ENCODE assay signal across 13 cellular contexts in genomic region chr1:230145505-230145899, GRCh38.
DNase-seq lines count a peak whose midpoint lies in the region; ATAC-seq, FAIRE-seq and TF ChIP-seq lines count a peak whose summit lies in the region.
"Had no signal": no experiment of that assay in that cellular context is flagged by ENCODE, and none has a peak within 500 bp of the region (broad histone marks: within the 10 kb centered on the region; RNA-seq: fewer than 3 reads in every experiment).

No MANE protein-coding gene starts in this region.

- no peak overlapping the region for H3K4me3 ChIP-seq in testis
- H3K4me3 ChIP-seq: vagina had no signal

- DNase-seq in activated gamma-delta T cell treated with Interleukin-2 at 50 U/mL for 16 hours (peak; percentile 29), activated gamma-delta T cell (lab: John Stamatoyannopoulos, UW) (no peak), NCI-H2171 treated with DMSO at 0.1 percent for 48 hours (lab: John Stamatoyannopoulos, UW) (peak; percentile 89), erythroblast (lab: John Stamatoyannopoulos, UW) (peak; percentile 87 to 89), testis (no peak), GM12892 (ENCODE audit: insufficient read length) (no peak), GM10248 (ENCODE audit: extremely low spot score) (no peak), foreskin keratinocyte (no peak)
- DNase-seq: activated CD4-positive, CD25-positive, alpha-beta regulatory T cell treated with anti-CD3 and anti-CD28 coated beads, Interleukin-2, amount 50 U/mL, for 72 hours; SHP77 treated with DMSO at 0.1 percent for 48 hours had no signal

- no peak for ATAC-seq in foreskin keratinocyte

- H3K4me1 ChIP-seq in testis (peaks cover 69% of the 10 kb centered on the region), foreskin keratinocyte (peaks cover 3% of the 10 kb centered on the region)

- no peak for FAIRE-seq in GM12892 (lab: Jason Lieb, UNC)
- FAIRE-seq: bronchial epithelial cell had no signal

- intact Hi-C loops in testis (cut with DNase I; ENCODE audit: low total_unique reads), result no loop called here

- WGBS in testis, 2 donors, result 39 to 46% methylated on average over 8 of the region's 8 CpGs

- H3K27ac ChIP-seq in testis (peak overlapping the region; percentile 49 to 57), foreskin keratinocyte (no peak overlapping the region)
- H3K27ac ChIP-seq: epithelial cell of prostate, vagina had no signal

- CTCF ChIA-PET in GM10248 (lab: Yijun Ruan, JAX), result interaction anchor here (1.0 to 1.3 kb wide), 3 partner anchors 9 to 20 kb away, joined by 3 read pairs; no protein-coding TSS in a partner anchor

- H3K27me3 ChIP-seq in testis (no peaks in the 10 kb centered on the region), foreskin keratinocyte (no peaks in the 10 kb centered on the region)
- H3K27me3 ChIP-seq: vagina had no signal

- no peaks in the 10 kb centered on the region for H3K36me3 ChIP-seq in testis (ENCODE audit: low read depth, missing control alignments)
- H3K36me3 ChIP-seq: vagina had no signal

- POLR2A ChIA-PET in GM10248 (lab: Yijun Ruan, JAX), result no interaction called here

- H3K9me3 ChIP-seq in testis, result no peaks in the 10 kb centered on the region
- H3K9me3 ChIP-seq: vagina had no signal

- TF ChIP-seq CTCF in testis (IDR thresholded peaks at IDR 0.05), result no peak
- TF ChIP-seq CTCF in GM10248 (IDR thresholded peaks at IDR 0.05; ENCODE audit: control extremely low read depth, extremely low read depth, low read depth, missing control alignments), result no peak
- no peak for TF ChIP-seq CTCF in foreskin keratinocyte (conservative IDR thresholded peaks at IDR 0.05)

- TF ChIP-seq POLR2A in erythroblast (IDR thresholded peaks at IDR 0.05; ENCODE audit: low read length) (no peak), testis (IDR thresholded peaks at IDR 0.05) (no peak), GM12892 (IDR thresholded peaks at IDR 0.05; ENCODE audit: low read depth, low read length) (no peak)

Comparison
In these comparisons a context has a peak if more than half of its experiments do, and no peak if none do; other contexts are left out.
1. DNase-seq: peak in activated gamma-delta T cell treated with Interleukin-2 at 50 U/mL for 16 hours (single experiment), NCI-H2171 treated with DMSO at 0.1 percent for 48 hours (single experiment) and erythroblast (2 of 2); none in activated gamma-delta T cell (single experiment), testis (single experiment), GM12892 (single experiment), GM10248 (single experiment) and foreskin keratinocyte (0 of 2).